26 cellular contexts compared by ENCODE assay signal in genomic region chr14:32104308-32104707, GRCh38. TPM values are rescaled to one million over a fixed set of nuclear protein-coding genes. Genes with fewer than 3 reads are reported as not detected.
DNase-seq lines count a peak whose midpoint lies in the region; ATAC-seq, FAIRE-seq and TF ChIP-seq lines count a peak whose summit lies in the region.
"Had no signal": no experiment of that assay in that cellular context is flagged by ENCODE, and none has a peak within 500 bp of the region (broad histone marks: within the 10 kb centered on the region; RNA-seq: fewer than 3 reads in every experiment).

No MANE protein-coding gene starts in this region.

- 45% methylated on average over 1 of the region's 1 CpG for WGBS in hepatocyte (ENCODE audit: low lambda C conversion rate, missing lambda C conversion rate)
- 68% methylated on average over 1 of the region's 1 CpG for WGBS in smooth muscle cell (ENCODE audit: low lambda C conversion rate)

- CTCF ChIA-PET in HEK293 (lab: Yijun Ruan, JAX), result no interaction called here

- no peak for FAIRE-seq in GM12892 (lab: Jason Lieb, UNC)
- FAIRE-seq: GM18507 had no signal

- intact Hi-C loops in upper lobe of right lung (cut with DNase I), result no loop called here

- H4K20me1 ChIP-seq in hepatocyte (ENCODE audit: insufficient read depth, poor library complexity, severe bottlenecking) (peaks cover 77% of the 10 kb centered on the region), smooth muscle cell (ENCODE audit: low read depth) (peaks cover 100% of the 10 kb centered on the region)

- H3K4me3 ChIP-seq in HEK293 (ENCODE audit: low read depth, low read length) (no peak overlapping the region), hepatocyte (no peak overlapping the region), smooth muscle cell (no peak overlapping the region), upper lobe of right lung (no peak overlapping the region)

- peaks cover 100% of the 10 kb centered on the region for H3K79me2 ChIP-seq in hepatocyte
- peaks cover 100% of the 10 kb centered on the region for H3K79me2 ChIP-seq in smooth muscle cell (ENCODE audit: low read depth)

- H3K36me3 ChIP-seq in HEK293 (ENCODE audit: control insufficient read depth in 2 of 2, insufficient read depth in 1 of 2, low read length in 2 of 2) (peaks cover 4% of the 10 kb centered on the region in 2 experiments; a peak in 2 of 3 replicates), hepatocyte (replicated peaks; ENCODE audit: insufficient read depth, low read depth) (no peaks in the 10 kb centered on the region), smooth muscle cell (ENCODE audit: low read depth) (no peaks in the 10 kb centered on the region), upper lobe of right lung (peaks cover 4% of the 10 kb centered on the region)
- H3K36me3 ChIP-seq: BE2C had no signal

- H3K9me3 ChIP-seq in HEK293 (ENCODE audit: control insufficient read depth, insufficient read depth, low read depth, low read length) (no peaks in the 10 kb centered on the region), hepatocyte (ENCODE audit: low read depth) (no peaks in the 10 kb centered on the region), smooth muscle cell (replicated peaks; ENCODE audit: low read depth) (no peaks in the 10 kb centered on the region), upper lobe of right lung (no peaks in the 10 kb centered on the region)
- H3K9me3 ChIP-seq: BE2C, SK-N-SH had no signal

- peaks cover 8% of the 10 kb centered on the region for H3F3A ChIP-seq in smooth muscle cell (ENCODE audit: low read depth)

- H3K27ac ChIP-seq in HEK293 (ENCODE audit: extremely low read depth, low read depth, low read length) (no peak overlapping the region), hepatocyte (peak overlapping the region; percentile 1), smooth muscle cell (ENCODE audit: low read depth) (peak overlapping the region; percentile 43), upper lobe of right lung (no peak overlapping the region)
- H3K27ac ChIP-seq: 22Rv1 had no signal

- H2AFZ ChIP-seq in hepatocyte, result no peak overlapping the region
- H2AFZ ChIP-seq in smooth muscle cell (ENCODE audit: low read depth), result no peak overlapping the region

- peaks cover 24% of the 10 kb centered on the region for H3K4me1 ChIP-seq in HEK293 (ENCODE audit: control insufficient read depth, insufficient read depth, low read length)
- peaks cover 5% of the 10 kb centered on the region for H3K4me1 ChIP-seq in hepatocyte (ENCODE audit: insufficient read depth)
- H3K4me1 ChIP-seq in smooth muscle cell (ENCODE audit: low read depth), result peaks cover 14% of the 10 kb centered on the region
- H3K4me1 ChIP-seq in upper lobe of right lung, result peaks cover 13% of the 10 kb centered on the region
- H3K4me1 ChIP-seq: BE2C had no signal

- H3K4me2 ChIP-seq in hepatocyte (no peak overlapping the region), smooth muscle cell (no peak overlapping the region)
- H3K4me2 ChIP-seq: SK-N-SH had no signal

- no peak for TF ChIP-seq CTCF in HEK293 (tag by site-specific recombination; IDR thresholded peaks at IDR 0.05)
- no peak for TF ChIP-seq CTCF in hepatocyte (IDR thresholded peaks at IDR 0.05; ENCODE audit: poor library complexity)
- no peak for TF ChIP-seq CTCF in smooth muscle cell (IDR thresholded peaks at IDR 0.05; ENCODE audit: borderline replicate concordance, insufficient read depth, poor library complexity, severe bottlenecking)
- no peak for TF ChIP-seq CTCF in upper lobe of right lung (IDR thresholded peaks at IDR 0.05)

- no peaks in the 10 kb centered on the region for H3K9me2 ChIP-seq in hepatocyte (replicated peaks; ENCODE audit: insufficient read depth)
- H3K9me2 ChIP-seq: SK-N-SH had no signal

- ATAC-seq in upper lobe of right lung, result no peak
- ATAC-seq: HCT116 had no signal

- H3K27me3 ChIP-seq in hepatocyte (no peaks in the 10 kb centered on the region), smooth muscle cell (ENCODE audit: low read depth) (no peaks in the 10 kb centered on the region), upper lobe of right lung (no peaks in the 10 kb centered on the region)
- H3K27me3 ChIP-seq: BE2C had no signal

- H3K9ac ChIP-seq in smooth muscle cell (ENCODE audit: low read depth), result no peak overlapping the region
- H3K9ac ChIP-seq: SK-N-SH had no signal

- DNase-seq in NCI-H2029 (lab: John Stamatoyannopoulos, UW), result peak; percentile 44
- DNase-seq in NCI-H2029 treated with DMSO at 0.1 percent for 48 hours (lab: John Stamatoyannopoulos, UW), result no peak
- no peak for DNase-seq in hepatocyte (ENCODE audit: low spot score)
- DNase-seq in smooth muscle cell (lab: John Stamatoyannopoulos, UW; ENCODE audit: unreplicated experiment), result no peak
- DNase-seq in GM12892 (ENCODE audit: insufficient read length), result no peak
- DNase-seq in superior temporal gyrus (ENCODE audit: extremely low spot score), result no peak
- DNase-seq in upper lobe of right lung, result no peak
- DNase-seq: ACHN, BE2C, Calu3, DMS153, IMR-90, KG1, MM.1S, NCI-H1048, NCI-H1417, NCI-H1694, NCI-H2081 treated with DMSO at 0.1 percent for 48 hours, NCI-H2171 treated with DMSO at 0.1 percent for 48 hours, NCI-H345, NCI-H510A treated with DMSO at 0.1 percent for 48 hours, SK-N-SH had no signal

- no peak for TF ChIP-seq POLR2A in GM12892 (IDR thresholded peaks at IDR 0.05; ENCODE audit: low read depth, low read length)

- POLR2A ChIA-PET in HEK293 (lab: Yijun Ruan, JAX), result no interaction called here

TF ChIP-seq in HEK293, 187 proteins besides CTCF, POLR2A, EP300 and RAD21:
- TF ChIP-seq SCRT1 (tag by site-specific recombination; IDR thresholded peaks at IDR 0.05; ENCODE audit: borderline replicate concordance) (no peak), PRDM6 (tag by site-specific recombination; IDR thresholded peaks at IDR 0.05) (peak; percentile 73), BCL6B (tag by site-specific recombination; IDR thresholded peaks at IDR 0.05) (no peak)

RNA-seq across cellular contexts. Expression of gene ARHGAP5, which starts 27.2 kb away (rescaled TPM):
- 136 and 144 TPM in 2 replicates for total RNA-seq in hepatocyte
- polyA plus RNA-seq in hepatocyte, result 14.2 and 16.5 TPM in 2 replicates
- total RNA-seq in smooth muscle cell, result 217 and 298 TPM in 2 replicates
- 24.1 and 24.9 TPM in 2 replicates for polyA plus RNA-seq in smooth muscle cell
- 4.2 TPM for polyA plus RNA-seq in GM12892 (2012; ENCODE audit: missing spikeins)
- 111 TPM for total RNA-seq in upper lobe of right lung

Comparison
In these comparisons a context has a peak if more than half of its experiments do, and no peak if none do; other contexts are left out.
1. H3K27ac ChIP-seq: peak in hepatocyte (single experiment) and smooth muscle cell (single experiment); none in HEK293 (single experiment) and upper lobe of right lung (single experiment).